Comparison of ENCODE assay signal across 16 cellular contexts in the genomic region with DNA sequence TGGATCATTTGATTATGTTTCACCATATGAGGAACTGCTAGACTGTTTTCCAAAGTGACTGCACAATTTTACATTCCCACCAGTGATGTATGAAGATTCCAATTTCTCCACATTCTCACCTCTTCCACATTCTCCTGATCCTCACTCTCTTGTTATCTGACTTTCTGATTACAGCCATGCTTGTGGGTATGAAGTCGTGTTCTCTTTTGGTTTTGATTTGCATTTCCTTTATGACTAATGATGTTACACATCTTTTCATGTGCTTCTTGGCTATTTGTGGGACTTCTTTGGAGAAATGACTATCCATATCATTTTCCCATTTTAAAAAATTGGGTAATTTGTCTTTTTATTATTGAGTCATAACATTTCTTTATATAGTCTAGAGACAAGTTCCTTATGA. TPM values are rescaled to one million over a fixed set of nuclear protein-coding genes. Genes with fewer than 3 reads are reported as not detected.
DNase-seq lines count a peak whose midpoint lies in the region; ATAC-seq lines count a peak whose summit lies in the region.
"Had no signal": no experiment of that assay in that cellular context is flagged by ENCODE, and none has a peak within 500 bp of the region (broad histone marks: within the 10 kb centered on the region; RNA-seq: fewer than 3 reads in every experiment).

No MANE protein-coding gene starts in this region.

- peak; percentile 76 for ATAC-seq in activated CD8-positive, alpha-beta memory T cell treated with anti-CD3 and anti-CD28 coated beads, Interleukin-2, amount 10 ng/mL, durations not matched to agents 7 days and 5 days
- peak; percentile 51 for ATAC-seq in activated naive CD8-positive, alpha-beta T cell treated with anti-CD3 and anti-CD28 coated beads, Interleukin-2, amount 50 U/mL, for 24 hours
- ATAC-seq in HG02885 (IDR thresholded peaks at IDR 0.05; ENCODE audit: poor library complexity, unreplicated experiment): no peak
- ATAC-seq: left lung had no signal

- H3K36me3 Mint-ChIP-seq in activated CD8-positive, alpha-beta memory T cell treated with anti-CD3 and anti-CD28 coated beads, Interleukin-2, amount 10 ng/mL, durations not matched to agents 7 days and 5 days: peaks cover 41% of the 10 kb centered on the region
- peaks cover 4% of the 10 kb centered on the region for H3K36me3 Mint-ChIP-seq in activated naive CD8-positive, alpha-beta T cell treated with anti-CD3 and anti-CD28 coated beads, Interleukin-2, amount 50 U/mL, for 24 hours (ENCODE audit: low read depth)

- peaks cover 32% of the 10 kb centered on the region for H3K4me1 Mint-ChIP-seq in activated CD8-positive, alpha-beta memory T cell treated with anti-CD3 and anti-CD28 coated beads, Interleukin-2, amount 10 ng/mL, durations not matched to agents 7 days and 5 days
- H3K4me1 Mint-ChIP-seq in activated naive CD8-positive, alpha-beta T cell treated with anti-CD3 and anti-CD28 coated beads, Interleukin-2, amount 50 U/mL, for 24 hours: peaks cover 31% of the 10 kb centered on the region

- CTCF ChIA-PET in activated CD8-positive, alpha-beta memory T cell treated with anti-CD3 and anti-CD28 coated beads, Interleukin-2, amount 10 ng/mL, durations not matched to agents 7 days and 5 days (lab: Charles Lee): interaction anchor here (0.8 to 1.2 kb wide), 4 partner anchors 9 to 339 kb away, joined by 3 to 7 read pairs (median 4); no protein-coding TSS in a partner anchor

- DNase-seq in activated CD8-positive, alpha-beta memory T cell treated with anti-CD3 and anti-CD28 coated beads, Interleukin-2, amount 10 ng/mL, durations not matched to agents 7 days and 5 days: no peak
- DNase-seq in activated CD8-positive, alpha-beta memory T cell treated with anti-CD3 and anti-CD28 coated beads, Interleukin-2, amount 50 U/mL, for 4 hours: no peak
- peak; percentile 31 for DNase-seq in HT1080 (ENCODE audit: low read depth)
- no peak for DNase-seq in activated naive CD8-positive, alpha-beta T cell treated with anti-CD3 and anti-CD28 coated beads, Interleukin-2, amount 50 U/mL, for 24 hours
- DNase-seq in kidney glomerular epithelial cell (lab: John Stamatoyannopoulos, UW): peak; percentile 6
- DNase-seq in DMS53 treated with DMSO at 0.1 percent for 48 hours (lab: John Stamatoyannopoulos, UW; ENCODE audit: unreplicated experiment): no peak
- DNase-seq in amniotic stem cell (lab: John Stamatoyannopoulos, UW): no peak
- DNase-seq: Calu3; H7; left lung; NCI-H2171 treated with DMSO at 0.1 percent for 48 hours; stimulated activated naive CD4-positive, alpha-beta T cell had no signal

- peaks cover 12% of the 10 kb centered on the region for H3K9me3 Mint-ChIP-seq in activated CD8-positive, alpha-beta memory T cell treated with anti-CD3 and anti-CD28 coated beads, Interleukin-2, amount 10 ng/mL, durations not matched to agents 7 days and 5 days (ENCODE audit: low read depth)
- H3K9me3 Mint-ChIP-seq in activated naive CD8-positive, alpha-beta T cell treated with anti-CD3 and anti-CD28 coated beads, Interleukin-2, amount 50 U/mL, for 24 hours: peaks cover 13% of the 10 kb centered on the region

- H3K27me3 Mint-ChIP-seq in activated CD8-positive, alpha-beta memory T cell treated with anti-CD3 and anti-CD28 coated beads, Interleukin-2, amount 10 ng/mL, durations not matched to agents 7 days and 5 days: no peaks in the 10 kb centered on the region
- H3K27me3 Mint-ChIP-seq in activated naive CD8-positive, alpha-beta T cell treated with anti-CD3 and anti-CD28 coated beads, Interleukin-2, amount 50 U/mL, for 24 hours: no peaks in the 10 kb centered on the region

- H3K4me3 Mint-ChIP-seq in activated CD8-positive, alpha-beta memory T cell treated with anti-CD3 and anti-CD28 coated beads, Interleukin-2, amount 10 ng/mL, durations not matched to agents 7 days and 5 days: peak overlapping the region; percentile 23
- peak overlapping the region; percentile 7 for H3K4me3 Mint-ChIP-seq in activated naive CD8-positive, alpha-beta T cell treated with anti-CD3 and anti-CD28 coated beads, Interleukin-2, amount 50 U/mL, for 24 hours

- peak overlapping the region; percentile 23 for H3K27ac Mint-ChIP-seq in activated CD8-positive, alpha-beta memory T cell treated with anti-CD3 and anti-CD28 coated beads, Interleukin-2, amount 10 ng/mL, durations not matched to agents 7 days and 5 days
- peak overlapping the region; percentile 0 for H3K27ac Mint-ChIP-seq in activated naive CD8-positive, alpha-beta T cell treated with anti-CD3 and anti-CD28 coated beads, Interleukin-2, amount 50 U/mL, for 24 hours

RNA-seq across cellular contexts. Expression of a gene that starts 10.5 kb away (rescaled TPM):
- 10 to 100 TPM in 1 of 2 experiments, 1 to 10 TPM in 1; 9.9 to 13.1 TPM for total RNA-seq in activated CD8-positive, alpha-beta memory T cell treated with anti-CD3 and anti-CD28 coated beads, Interleukin-2, amount 10 ng/mL, durations not matched to agents 7 days and 5 days
- total RNA-seq in HT1080 (2014; rRNA removed; shearing (Covaris generic)): not detected in 2 replicates
- not detected in 2 replicates for polyA plus RNA-seq in HT1080 (2015; cell fraction: cytosol; rRNA removed)
- polyA plus RNA-seq in HT1080 (2015; cell fraction: nucleus; rRNA removed): not detected in 2 replicates
- total RNA-seq: Calu3, H7, osteoblast had no signal
- polyA plus RNA-seq: AG04450, fibroblast of lung had no signal

Comparison
In these comparisons a context has a peak if more than half of its experiments do, and no peak if none do; other contexts are left out.
1. DNase-seq: peak in HT1080 (single experiment) and kidney glomerular epithelial cell (single experiment); none in activated CD8-positive, alpha-beta memory T cell treated with anti-CD3 and anti-CD28 coated beads, Interleukin-2, amount 10 ng/mL, durations not matched to agents 7 days and 5 days (single experiment), activated CD8-positive, alpha-beta memory T cell treated with anti-CD3 and anti-CD28 coated beads, Interleukin-2, amount 50 U/mL, for 4 hours (single experiment), activated naive CD8-positive, alpha-beta T cell treated with anti-CD3 and anti-CD28 coated beads, Interleukin-2, amount 50 U/mL, for 24 hours (single experiment), DMS53 treated with DMSO at 0.1 percent for 48 hours (single experiment) and amniotic stem cell (single experiment).
2. RNA of a gene that starts 10.5 kb away (total RNA-seq): 9.9 to 13.1 TPM in activated CD8-positive, alpha-beta memory T cell treated with anti-CD3 and anti-CD28 coated beads, Interleukin-2, amount 10 ng/mL, durations not matched to agents 7 days and 5 days; not detected in HT1080; every median in the first group is over 10 times any median in the second.